In genomic region chr18:8142932-8143331, GRCh38 we compare ENCODE assay signal across 25 cellular contexts.
"Had no signal": no experiment of that assay in that cellular context is flagged by ENCODE, and none has a peak within 500 bp of the region (broad histone marks: within the 10 kb centered on the region; RNA-seq: fewer than 3 reads in every experiment).

No MANE protein-coding gene starts in this region.

- H2AFZ ChIP-seq: neural progenitor cell had no signal

- H3K9me3 ChIP-seq: body of pancreas, thyroid gland had no signal

- H3K4me2 ChIP-seq: neural progenitor cell had no signal

- ATAC-seq: activated CD4-positive, CD25-positive, alpha-beta regulatory T cell treated with anti-CD3 and anti-CD28 coated beads, Interleukin-2, amount 50 U/mL, for 24 hours; activated CD8-positive, alpha-beta memory T cell treated with anti-CD3 and anti-CD28 coated beads, Interleukin-2, amount 10 ng/mL, durations not matched to agents 7 days and 5 days; activated CD8-positive, alpha-beta T cell treated with anti-CD3 and anti-CD28 coated beads for 36 hours; activated naive CD8-positive, alpha-beta T cell treated with anti-CD3 and anti-CD28 coated beads, Interleukin-2, amount 50 U/mL, for 24 hours; body of pancreas; effector memory CD8-positive, alpha-beta T cell; lower lobe of right lung; naive thymus-derived CD8-positive, alpha-beta T cell had no signal

- DNase-seq: activated CD4-positive, alpha-beta T cell treated with anti-CD3 and anti-CD28 coated beads, Interleukin-2, amount 10 ng/mL, durations not matched to agents 7 days and 5 days; activated CD8-positive, alpha-beta memory T cell treated with anti-CD3 and anti-CD28 coated beads, Interleukin-2, amount 10 ng/mL, durations not matched to agents 7 days and 5 days; activated CD8-positive, alpha-beta T cell treated with anti-CD3 and anti-CD28 coated beads for 36 hours; activated gamma-delta T cell; activated naive CD4-positive, alpha-beta T cell treated with anti-CD3 and anti-CD28 coated beads, Interleukin-2, amount 50 U/mL, for 16 hours; activated naive CD8-positive, alpha-beta T cell treated with anti-CD3 and anti-CD28 coated beads, Interleukin-2, amount 50 U/mL, for 24 hours; activated T-cell treated with anti-CD3 and anti-CD28 coated beads for 4 hours; body of pancreas; caudate nucleus; dorsolateral prefrontal cortex; effector memory CD8-positive, alpha-beta T cell; hippocampal formation; lower lobe of right lung; naive thymus-derived CD8-positive, alpha-beta T cell; stimulated activated CD4-positive, alpha-beta T cell treated with anti-CD3 and anti-CD28 coated beads, Interleukin-4, amount 100 ng/mL, for 24 hours; stimulated activated naive CD4-positive, alpha-beta T cell treated with Interleukin-2 at 50 U/mL for 16 hours; thyroid gland had no signal

- H3K4me1 Mint-ChIP-seq: activated CD4-positive, alpha-beta T cell treated with anti-CD3 and anti-CD28 coated beads, Interleukin-2, amount 10 ng/mL, durations not matched to agents 7 days and 5 days; activated CD8-positive, alpha-beta memory T cell treated with anti-CD3 and anti-CD28 coated beads, Interleukin-2, amount 10 ng/mL, durations not matched to agents 7 days and 5 days; activated naive CD8-positive, alpha-beta T cell treated with anti-CD3 and anti-CD28 coated beads, Interleukin-2, amount 50 U/mL, for 24 hours; mesothelial cell of epicardium had no signal

- H3K4me1 ChIP-seq: body of pancreas, lower lobe of right lung, neural progenitor cell had no signal

- H3K27me3 ChIP-seq: body of pancreas, dorsolateral prefrontal cortex, neural progenitor cell, thyroid gland had no signal

- H3K27ac Mint-ChIP-seq: activated CD4-positive, alpha-beta T cell treated with anti-CD3 and anti-CD28 coated beads, Interleukin-2, amount 10 ng/mL, durations not matched to agents 7 days and 5 days; activated CD8-positive, alpha-beta memory T cell treated with anti-CD3 and anti-CD28 coated beads, Interleukin-2, amount 10 ng/mL, durations not matched to agents 7 days and 5 days; activated CD8-positive, alpha-beta T cell treated with anti-CD3 and anti-CD28 coated beads for 36 hours; activated naive CD8-positive, alpha-beta T cell treated with anti-CD3 and anti-CD28 coated beads, Interleukin-2, amount 50 U/mL, for 24 hours; activated T-helper 1 cell treated with anti-CD3 and anti-CD28 coated beads, Interleukin-12 subunit alpha, Interleukin-12 subunit beta, Interleukin-2, Interleukin-4 antibody, amounts not matched to agents 30 ng/mL and 10 ng/mL and 1 ng/mL, durations not matched to agents 14 hours and 24 hours and 36 hours; effector memory CD8-positive, alpha-beta T cell; mesothelial cell of epicardium; naive thymus-derived CD8-positive, alpha-beta T cell; neural progenitor cell; progenitor cell of endocrine pancreas; T-helper 2 cell treated with Interferon-gamma antibody and Interleukin-4, amounts not matched to agents 5 μg/mL and 100 μg/mL, for 36 hours had no signal

- H3K4me3 Mint-ChIP-seq: activated CD4-positive, alpha-beta T cell treated with anti-CD3 and anti-CD28 coated beads, Interleukin-2, amount 10 ng/mL, durations not matched to agents 7 days and 5 days; activated CD8-positive, alpha-beta memory T cell treated with anti-CD3 and anti-CD28 coated beads, Interleukin-2, amount 10 ng/mL, durations not matched to agents 7 days and 5 days; activated CD8-positive, alpha-beta T cell treated with anti-CD3 and anti-CD28 coated beads for 36 hours; activated naive CD8-positive, alpha-beta T cell treated with anti-CD3 and anti-CD28 coated beads, Interleukin-2, amount 50 U/mL, for 24 hours; activated T-helper 1 cell treated with anti-CD3 and anti-CD28 coated beads, Interleukin-12 subunit alpha, Interleukin-12 subunit beta, Interleukin-2, Interleukin-4 antibody, amounts not matched to agents 30 ng/mL and 10 ng/mL and 1 ng/mL, durations not matched to agents 14 hours and 24 hours and 36 hours; effector memory CD8-positive, alpha-beta T cell; mesothelial cell of epicardium; naive thymus-derived CD8-positive, alpha-beta T cell; neural progenitor cell; T-helper 2 cell treated with Interferon-gamma antibody and Interleukin-4, amounts not matched to agents 5 μg/mL and 100 μg/mL, for 36 hours had no signal

- H3K9ac ChIP-seq: neural progenitor cell had no signal

- H3K27me3 Mint-ChIP-seq: activated CD4-positive, alpha-beta T cell treated with anti-CD3 and anti-CD28 coated beads, Interleukin-2, amount 10 ng/mL, durations not matched to agents 7 days and 5 days; activated CD8-positive, alpha-beta memory T cell treated with anti-CD3 and anti-CD28 coated beads, Interleukin-2, amount 10 ng/mL, durations not matched to agents 7 days and 5 days; activated CD8-positive, alpha-beta T cell treated with anti-CD3 and anti-CD28 coated beads for 36 hours; activated naive CD8-positive, alpha-beta T cell treated with anti-CD3 and anti-CD28 coated beads, Interleukin-2, amount 50 U/mL, for 24 hours; effector memory CD8-positive, alpha-beta T cell; progenitor cell of endocrine pancreas had no signal

- H3K9me3 Mint-ChIP-seq: activated CD4-positive, alpha-beta T cell treated with anti-CD3 and anti-CD28 coated beads, Interleukin-2, amount 10 ng/mL, durations not matched to agents 7 days and 5 days had no signal

- H3K4me3 ChIP-seq: body of pancreas, dorsolateral prefrontal cortex, lower lobe of right lung, neural progenitor cell, SK-N-MC, thyroid gland had no signal

- H3K27ac ChIP-seq: body of pancreas, lower lobe of right lung, neural progenitor cell, SK-N-MC, thyroid gland, VCaP had no signal

- H3K36me3 Mint-ChIP-seq: activated CD8-positive, alpha-beta memory T cell treated with anti-CD3 and anti-CD28 coated beads, Interleukin-2, amount 10 ng/mL, durations not matched to agents 7 days and 5 days; naive thymus-derived CD8-positive, alpha-beta T cell had no signal

- H3K36me3 ChIP-seq: neural progenitor cell had no signal
